Comparison of ENCODE assay signal across 9 cellular contexts in genomic region chr17:46061435-46061834, GRCh38.
DNase-seq lines count a peak whose midpoint lies in the region; ATAC-seq and TF ChIP-seq lines count a peak whose summit lies in the region.
"Had no signal": no experiment of that assay in that cellular context is flagged by ENCODE, and none has a peak within 500 bp of the region (broad histone marks: within the 10 kb centered on the region; RNA-seq: fewer than 3 reads in every experiment).

No MANE protein-coding gene starts in this region.

- DNase-seq in AG08395 (ENCODE audit: low spot score) (peak; percentile 23), GM10266 (ENCODE audit: extremely low spot score) (no peak), RWPE2 (ENCODE audit: low spot score) (no peak), iPS-NIHi7 (ENCODE audit: extremely low spot score) (peak; percentile 26), head of caudate nucleus (no peak), amniotic stem cell (lab: John Stamatoyannopoulos, UW) (no peak)
- no peak for DNase-seq in stimulated activated CD4-positive, alpha-beta T cell treated with anti-CD3 and anti-CD28 coated beads, Interleukin-4, amount 100 ng/mL, for 24 hours
- DNase-seq: activated T-cell treated with anti-CD3 and anti-CD28 coated beads for 4 hours had no signal

- H3K27ac ChIP-seq in RWPE2 (ENCODE audit: poor library complexity, severe bottlenecking): no peak overlapping the region

- TF ChIP-seq CTCF in GM10266 (IDR thresholded peaks at IDR 0.05; ENCODE audit: control insufficient read depth, insufficient read depth, low read depth, missing control alignments) (peak; percentile 3), RWPE2 (IDR thresholded peaks at IDR 0.05; ENCODE audit: poor library complexity, severe bottlenecking) (peak; percentile 25)

- H3K4me1 ChIP-seq in RWPE2 (ENCODE audit: insufficient read depth, poor library complexity, severe bottlenecking): peaks cover 22% of the 10 kb centered on the region

- intact Hi-C loops in head of caudate nucleus (cut with DNase I): no loop called here

- peaks cover 55% of the 10 kb centered on the region for H3K36me3 ChIP-seq in RWPE2 (ENCODE audit: low read depth)

- H3K4me3 ChIP-seq in RWPE2 (ENCODE audit: severe bottlenecking): no peak overlapping the region

- no peak for ATAC-seq in RWPE2 (ENCODE audit: low read depth)
- no peak for ATAC-seq in HG02970 (IDR thresholded peaks at IDR 0.05; ENCODE audit: low FRiP score, unreplicated experiment)

- no peaks in the 10 kb centered on the region for H3K9me3 ChIP-seq in RWPE2 (ENCODE audit: severe bottlenecking)

- no peaks in the 10 kb centered on the region for H3K27me3 ChIP-seq in RWPE2 (ENCODE audit: insufficient read depth, poor library complexity, severe bottlenecking)

Comparison
In these comparisons a context has a peak if more than half of its experiments do, and no peak if none do; other contexts are left out.
1. DNase-seq: peak in AG08395 (single experiment) and iPS-NIHi7 (single experiment); none in GM10266 (single experiment), RWPE2 (single experiment), head of caudate nucleus (0 of 42), stimulated activated CD4-positive, alpha-beta T cell treated with anti-CD3 and anti-CD28 coated beads, Interleukin-4, amount 100 ng/mL, for 24 hours (single experiment) and amniotic stem cell (single experiment).